2 cellular contexts compared by ENCODE assay signal in genomic region chr11:1358931-1359330, GRCh38. TPM values are rescaled to one million over a fixed set of nuclear protein-coding genes. Genes with fewer than 3 reads are reported as not detected.
"Had no signal": no experiment of that assay in that cellular context is flagged by ENCODE, and none has a peak within 500 bp of the region (broad histone marks: within the 10 kb centered on the region; RNA-seq: fewer than 3 reads in every experiment).

No MANE protein-coding gene starts in this region.

RNA-seq across cellular contexts. Expression of gene BRSK2, which starts 30.8 kb away (rescaled TPM):
- polyA plus RNA-seq: liver; naive thymus-derived CD4-positive, alpha-beta T cell had no signal
